Comparison of ENCODE assay signal across 26 cellular contexts in the genomic region with DNA sequence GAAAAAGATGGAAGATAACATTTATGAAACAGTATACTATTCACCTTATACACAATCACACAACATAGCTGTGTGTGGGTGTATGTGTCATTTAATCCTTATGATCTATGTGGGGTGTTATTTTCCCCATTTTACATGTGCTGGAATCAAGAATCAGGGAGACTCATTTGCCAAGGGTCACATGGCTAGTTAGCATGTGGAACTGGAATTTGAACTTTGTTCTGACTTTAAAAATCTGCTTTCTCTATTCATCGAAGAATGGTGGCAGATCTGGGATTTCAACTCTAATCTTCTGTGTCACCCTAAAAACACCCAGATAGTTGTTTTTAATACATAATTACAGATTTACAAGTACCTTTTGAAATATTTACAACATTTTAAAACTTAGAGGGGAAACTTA.
"Had no signal": no experiment of that assay in that cellular context is flagged by ENCODE, and none has a peak within 500 bp of the region (broad histone marks: within the 10 kb centered on the region; RNA-seq: fewer than 3 reads in every experiment).

No MANE protein-coding gene starts in this region.

- FAIRE-seq: pancreas had no signal

- H3K27me3 ChIP-seq: neutrophil, pancreas, stomach, thyroid gland, tibial nerve, upper lobe of left lung, uterus had no signal

- H3K9me3 ChIP-seq: neutrophil, pancreas, prostate gland, stomach, thoracic aorta, thyroid gland, tibial nerve, upper lobe of left lung, uterus had no signal

- H3K4me3 ChIP-seq: pancreas, prostate gland, skin epidermis, stomach, thoracic aorta, thyroid gland, tibial nerve, upper lobe of left lung, uterus had no signal

- H3K36me3 ChIP-seq: neutrophil, pancreas, prostate gland, stomach, thoracic aorta, thyroid gland, tibial nerve, upper lobe of left lung, uterus had no signal

- ATAC-seq: naive thymus-derived CD8-positive, alpha-beta T cell; natural killer cell treated with Interleukin-12 subunit alpha and Interleukin-12 subunit beta and Interleukin-15 and Interleukin-18, amount 100 ng/mL, for 72 hours; pancreas; right cardiac atrium; sciatic nerve; stimulated activated effector memory CD8-positive, alpha-beta T cell treated with anti-CD3 and anti-CD28 coated beads, Interleukin-12 subunit alpha, Interleukin-12 subunit beta, amount 100 ng/mL, for 72 hours; stimulated activated naive B cell treated with anti-CD40 and anti-IgM and Interleukin-4, amounts not matched to agents 10 μg/mL and 1 μg/mL and 100 μg/mL, for 72 hours had no signal

- DNase-seq: naive B cell; naive thymus-derived CD8-positive, alpha-beta T cell; nephron progenitor cell; nucleus accumbens; pancreas; retina; right cardiac atrium; stimulated activated CD4-positive, alpha-beta T cell treated with anti-CD3 and anti-CD28 coated beads, Interleukin-15, amount 100 ng/mL, for 24 hours; stimulated activated CD4-positive, alpha-beta T cell treated with anti-CD3 and anti-CD28 coated beads, Interleukin-2, amount 100 ng/mL, for 24 hours; stimulated activated CD4-positive, alpha-beta T cell treated with anti-CD3 and anti-CD28 coated beads, Interleukin-2, amount 100 ng/mL, for 48 hours; stimulated activated CD4-positive, alpha-beta T cell treated with anti-CD3 and anti-CD28 coated beads, Interleukin-4, amount 100 ng/mL, for 24 hours; stimulated activated naive B cell treated with anti-CD40 and anti-IgM and Interleukin-4, amounts not matched to agents 10 μg/mL and 1 μg/mL and 100 μg/mL, for 72 hours; stimulated activated naive CD4-positive, alpha-beta T cell treated with Interleukin-2 at 50 U/mL for 16 hours; stomach; thyroid gland; trophoblast cell; upper lobe of left lung; uterus had no signal

- H3K27ac ChIP-seq: neutrophil, pancreas, prostate gland, skin epidermis, stomach, thoracic aorta, thyroid gland, tibial nerve, upper lobe of left lung, uterus had no signal

- H3K4me1 ChIP-seq: pancreas, prostate gland, stomach, upper lobe of left lung, uterus had no signal
